ENCODE assay signal across 30 cellular contexts in genomic region chr11:46181843-46182424, GRCh38.
"Had no signal": no experiment of that assay in that cellular context is flagged by ENCODE, and none has a peak within 500 bp of the region (broad histone marks: within the 10 kb centered on the region; RNA-seq: fewer than 3 reads in every experiment).

No MANE protein-coding gene starts in this region.

- H3K9me3 ChIP-seq: body of pancreas, breast epithelium, MG63, SJSA1, SK-N-SH had no signal

- H3K9me2 ChIP-seq: SK-N-SH had no signal

- DNase-seq: activated CD4-positive, alpha-beta T cell treated with anti-CD3 and anti-CD28 coated beads for 36 hours; activated CD4-positive, alpha-beta T cell treated with anti-CD3 and anti-CD28 coated beads, Interleukin-2, amount 10 ng/mL, durations not matched to agents 7 days and 5 days; activated CD4-positive, alpha-beta T cell treated with anti-CD3 and anti-CD28 coated beads, Interleukin-2, amount 50 U/mL, for 48 hours; activated CD8-positive, alpha-beta T cell treated with anti-CD3 and anti-CD28 coated beads, Interleukin-2, amount 10 ng/mL, durations not matched to agents 7 days and 5 days; activated gamma-delta T cell; activated naive CD4-positive, alpha-beta T cell treated with Interleukin-2 at 50 U/mL for 16 hours; activated naive CD8-positive, alpha-beta T cell treated with anti-CD3 and anti-CD28 coated beads, Interleukin-2, amount 10 ng/mL, durations not matched to agents 7 days and 5 days; activated T-cell treated with anti-CD3 and anti-CD28 coated beads, Interleukin-2, amount 50 U/mL, for 24 hours; body of pancreas; Kasumi-1; KG1; MG63; NCI-H1048; NCI-H1105 treated with DMSO at 0.1 percent for 48 hours; NCI-H1436; NCI-H1694; NCI-H1930; NCI-H2081 treated with DMSO at 0.1 percent for 48 hours; NCI-H226; NCI-H446 treated with DMSO at 0.1 percent for 48 hours; NCI-H524; NCI-H69; SHP77 treated with DMSO at 0.1 percent for 48 hours; SK-N-SH had no signal

- H3K27me3 ChIP-seq: body of pancreas, breast epithelium had no signal

- H3K4me2 ChIP-seq: SK-N-SH had no signal

- H3K27ac ChIP-seq: body of pancreas, breast epithelium, SJSA1 had no signal

- H3K9ac ChIP-seq: SK-N-SH had no signal

- H3K36me3 ChIP-seq: breast epithelium, MG63, SJSA1 had no signal

- H3K4me3 ChIP-seq: body of pancreas, breast epithelium, MG63, SJSA1 had no signal

- ATAC-seq: activated CD4-positive, alpha-beta T cell treated with anti-CD3 and anti-CD28 coated beads for 36 hours; activated CD4-positive, CD25-positive, alpha-beta regulatory T cell treated with anti-CD3 and anti-CD28 coated beads, Interleukin-2, amount 50 U/mL, for 24 hours; activated CD8-positive, alpha-beta T cell treated with anti-CD3 and anti-CD28 coated beads, Interleukin-2, amount 10 ng/mL, durations not matched to agents 7 days and 5 days; body of pancreas; Panc1; WTC11 had no signal

- H3K4me1 ChIP-seq: body of pancreas, breast epithelium, SJSA1 had no signal

- FAIRE-seq: astrocyte had no signal
